19 cellular contexts compared by ENCODE assay signal in the genomic region with DNA sequence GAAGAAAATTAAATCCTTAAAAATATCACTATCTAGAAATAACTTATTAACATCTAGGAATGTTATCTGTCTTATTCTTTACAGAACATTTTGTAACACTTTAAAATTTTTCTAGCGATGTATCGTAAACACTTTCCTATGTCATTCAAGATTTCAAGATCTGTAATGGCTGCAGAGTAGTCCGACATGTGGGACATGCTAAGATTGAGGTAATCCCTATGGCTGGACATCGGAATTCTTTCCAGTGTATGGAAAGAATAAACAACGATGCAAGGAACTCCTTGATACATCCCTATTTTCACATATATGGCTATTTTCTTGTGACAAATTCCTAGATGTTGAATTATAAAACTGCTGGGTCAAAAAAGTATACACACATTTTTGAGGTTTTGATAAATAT. TPM values are rescaled to one million over a fixed set of nuclear protein-coding genes. Genes with fewer than 3 reads are reported as not detected.
DNase-seq lines count a peak whose midpoint lies in the region; ATAC-seq and TF ChIP-seq lines count a peak whose summit lies in the region.
"Had no signal": no experiment of that assay in that cellular context is flagged by ENCODE, and none has a peak within 500 bp of the region (broad histone marks: within the 10 kb centered on the region; RNA-seq: fewer than 3 reads in every experiment).

No MANE protein-coding gene starts in this region.

- H3K36me3 ChIP-seq in HEK293 (ENCODE audit: control insufficient read depth in 2 of 2, insufficient read depth in 1 of 2, low read length in 2 of 2) (no peaks in the 10 kb centered on the region), Panc1 (ENCODE audit: control insufficient read depth, insufficient read depth, low read length) (no peaks in the 10 kb centered on the region), smooth muscle cell (ENCODE audit: low read depth) (no peaks in the 10 kb centered on the region)
- H3K36me3 ChIP-seq: BE2C had no signal

- no peaks in the 10 kb centered on the region for H3K27me3 ChIP-seq in Panc1 (ENCODE audit: control insufficient read depth, insufficient read depth, low read length)
- no peaks in the 10 kb centered on the region for H3K27me3 ChIP-seq in smooth muscle cell (ENCODE audit: low read depth)
- H3K27me3 ChIP-seq: BE2C had no signal

- peaks cover 13% of the 10 kb centered on the region for H3F3A ChIP-seq in smooth muscle cell (ENCODE audit: low read depth)

- H3K4me1 ChIP-seq in HEK293 (ENCODE audit: control insufficient read depth, insufficient read depth, low read length) (peaks cover 26% of the 10 kb centered on the region), Panc1 (ENCODE audit: control insufficient read depth, insufficient read depth, low read length) (peaks cover 86% of the 10 kb centered on the region), smooth muscle cell (ENCODE audit: low read depth) (peaks cover 43% of the 10 kb centered on the region)

- no peak overlapping the region for H3K9ac ChIP-seq in smooth muscle cell (ENCODE audit: low read depth)

- no peak for TF ChIP-seq CTCF in HEK293 (tag by site-specific recombination; IDR thresholded peaks at IDR 0.05)
- TF ChIP-seq CTCF in Panc1 (IDR thresholded peaks at IDR 0.05) = no peak
- no peak for TF ChIP-seq CTCF in fibroblast of villous mesenchyme (IDR thresholded peaks at IDR 0.05; ENCODE audit: insufficient read depth, low read depth, low read length)
- TF ChIP-seq CTCF in smooth muscle cell (IDR thresholded peaks at IDR 0.05; ENCODE audit: borderline replicate concordance, insufficient read depth, poor library complexity, severe bottlenecking) = no peak

- CTCF ChIA-PET in HEK293 (lab: Yijun Ruan, JAX) (interaction anchor here (1.2 kb wide), 1 partner anchor 136 kb away, joined by 3 read pairs; no protein-coding TSS in a partner anchor), Panc1 (lab: Charles Lee) (no interaction called here)

- H3K79me2 ChIP-seq in smooth muscle cell (ENCODE audit: low read depth) = peaks cover 82% of the 10 kb centered on the region

- peaks cover 74% of the 10 kb centered on the region for H4K20me1 ChIP-seq in smooth muscle cell (ENCODE audit: low read depth)

- intact Hi-C loops in Panc1 (cut with micrococcal nuclease; ENCODE audit: unreplicated experiment) = no loop called here

- H2AFZ ChIP-seq in smooth muscle cell (ENCODE audit: low read depth) = no peak overlapping the region
- H2AFZ ChIP-seq: GM23338 had no signal

- no peak for ATAC-seq in Panc1
- ATAC-seq: GM23338 had no signal

- DNase-seq in Panc1 (ENCODE audit: low read depth, low spot score) (no peak), fibroblast of villous mesenchyme (ENCODE audit: low read depth) (peak; percentile 24), smooth muscle cell (lab: John Stamatoyannopoulos, UW; ENCODE audit: unreplicated experiment) (no peak), NCI-H2196 treated with DMSO at 0.1 percent for 48 hours (lab: John Stamatoyannopoulos, UW; ENCODE audit: unreplicated experiment) (no peak)
- no peak for DNase-seq in stimulated activated CD4-positive, alpha-beta T cell treated with anti-CD3 and anti-CD28 coated beads, Interleukin-15, amount 100 ng/mL, for 24 hours
- no peak for DNase-seq in activated CD4-positive, alpha-beta T cell treated with anti-CD3 and anti-CD28 coated beads for 4 hours
- DNase-seq: ACHN; BE2C; C1 segment of cervical spinal cord; CD4-positive, CD25-positive, alpha-beta regulatory T cell; CD8-positive, alpha-beta memory T cell; COR-L47; DMS 273 treated with DMSO at 0.1 percent for 48 hours; GDM1; HCEC 1CT; HFFc6 had no signal

- H3K4me3 ChIP-seq in HEK293 (ENCODE audit: low read depth, low read length) = no peak overlapping the region
- H3K4me3 ChIP-seq in Panc1 (ENCODE audit: low read depth in 2 of 2, low read length in 2 of 2) = no peak overlapping the region
- no peak overlapping the region for H3K4me3 ChIP-seq in fibroblast of villous mesenchyme (ENCODE audit: low read depth, low read length)
- no peak overlapping the region for H3K4me3 ChIP-seq in smooth muscle cell
- H3K4me3 ChIP-seq: GM23338 had no signal

- H3K27ac ChIP-seq in HEK293 (ENCODE audit: extremely low read depth, low read depth, low read length) (no peak overlapping the region), Panc1 (ENCODE audit: low read length) (peak overlapping the region; percentile 99), smooth muscle cell (ENCODE audit: low read depth) (peak overlapping the region; percentile 71)
- H3K27ac ChIP-seq: HL-60 had no signal

- in situ Hi-C loops in Panc1 (cut with HindIII; ENCODE audit: low pct_unique_long_range_greater_than_20kb, low sequenced_read_pairs) = no loop called here

- 38% methylated on average over 5 of the region's 5 CpGs for WGBS in smooth muscle cell (ENCODE audit: low lambda C conversion rate)

- no TSS peak for BruUV-seq in Panc1 (replicated peaks; lab: Mats Ljungman, UMichigan)

- peak overlapping the region; percentile 45 for H3K4me2 ChIP-seq in smooth muscle cell
- H3K4me2 ChIP-seq: GM23338 had no signal

- POLR2A ChIA-PET in HEK293 (lab: Yijun Ruan, JAX) (no interaction called here), Panc1 (lab: Charles Lee) (no interaction called here)

- no peaks in the 10 kb centered on the region for H3K9me3 ChIP-seq in HEK293 (ENCODE audit: control insufficient read depth, insufficient read depth, low read depth, low read length)
- H3K9me3 ChIP-seq in Panc1 (ENCODE audit: control insufficient read depth, insufficient read depth, low read depth, low read length) = no peaks in the 10 kb centered on the region
- H3K9me3 ChIP-seq in smooth muscle cell (replicated peaks; ENCODE audit: low read depth) = no peaks in the 10 kb centered on the region
- H3K9me3 ChIP-seq: BE2C had no signal

TF ChIP-seq in HEK293, 187 proteins besides CTCF, POLR2A, EP300 and RAD21:
- TF ChIP-seq ZNF830 (tag by site-specific recombination; IDR thresholded peaks at IDR 0.05; ENCODE audit: low read depth) (no peak), IKZF3 (tag by site-specific recombination; IDR thresholded peaks at IDR 0.05) (peak; percentile 63), TRIM28 (IDR thresholded peaks at IDR 0.05; ENCODE audit: borderline replicate concordance, low read length) (no peak)
TF ChIP-seq in HEK293: peak in this region for 1.

RNA-seq across cellular contexts. Expression of gene GNA12, which starts 37.5 kb away (rescaled TPM):
- total RNA-seq in Panc1 (2021; ENCODE audit: unreplicated experiment) (139 TPM), fibroblast of villous mesenchyme (41.9 and 46.2 TPM in 2 replicates), smooth muscle cell (20.3 and 32.9 TPM in 2 replicates)
- polyA plus RNA-seq in Panc1 (2012; ENCODE audit: insufficient read length) = 170 TPM
- polyA plus RNA-seq in smooth muscle cell = 34.7 and 41.2 TPM in 2 replicates
